Comparison of ENCODE assay signal across 9 cellular contexts in the genomic region with DNA sequence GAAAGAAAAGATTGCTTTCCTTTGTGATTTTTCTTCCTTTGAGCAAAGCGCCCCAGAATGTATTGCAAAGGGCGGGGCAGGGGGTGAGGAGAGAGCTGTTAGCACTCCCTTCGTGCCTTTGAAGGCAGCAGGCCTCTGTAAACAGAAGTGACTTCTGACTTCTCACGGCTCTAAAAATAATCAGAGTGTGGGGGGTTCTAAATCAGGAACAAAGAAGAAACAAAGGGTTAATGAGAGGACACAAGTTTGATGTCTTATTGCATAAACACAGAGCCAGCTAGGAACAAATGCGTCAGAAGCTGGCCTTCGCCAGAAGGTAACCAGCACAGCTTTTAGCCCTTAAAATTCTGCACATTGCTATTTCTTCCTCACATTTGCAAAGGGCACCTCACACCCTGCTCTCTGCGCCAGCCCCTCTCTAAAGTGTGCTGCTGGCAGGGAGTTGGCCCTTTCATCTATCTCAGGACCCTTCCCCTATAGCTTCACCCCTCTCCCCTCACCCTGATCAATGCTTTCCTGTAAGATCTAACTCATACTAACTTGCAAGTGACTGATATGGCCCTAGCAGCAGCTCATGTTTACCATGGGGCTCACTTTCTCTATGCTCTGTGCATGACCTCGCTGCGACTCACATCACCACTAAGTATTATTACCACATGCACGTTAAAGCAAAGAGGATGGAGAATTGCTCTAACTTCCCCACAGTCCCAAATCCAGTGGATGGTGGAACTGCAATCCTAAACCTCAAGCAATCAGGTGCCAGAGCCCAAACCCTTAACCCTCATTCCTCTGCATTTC.
DNase-seq lines count a peak whose midpoint lies in the region; FAIRE-seq and TF ChIP-seq lines count a peak whose summit lies in the region.
"Had no signal": no experiment of that assay in that cellular context is flagged by ENCODE, and none has a peak within 500 bp of the region (broad histone marks: within the 10 kb centered on the region; RNA-seq: fewer than 3 reads in every experiment).

No MANE protein-coding gene starts in this region.

- FAIRE-seq in astrocyte (lab: Jason Lieb, UNC) (peak; percentile 65), GM12891 (lab: Jason Lieb, UNC) (no peak)
- FAIRE-seq: HTR-8/SVneo had no signal

- H3K4me1 Mint-ChIP-seq in astrocyte (ENCODE audit: low read depth, unreplicated experiment) = peaks cover 13% of the 10 kb centered on the region

- no peaks in the 10 kb centered on the region for H4K20me1 ChIP-seq in astrocyte (ENCODE audit: insufficient read depth, low read length)
- H4K20me1 ChIP-seq in osteoblast (ENCODE audit: insufficient read depth, low read length) = no peaks in the 10 kb centered on the region

- DNase-seq in Daoy (ENCODE audit: low read depth) (peak; percentile 57), NOMO-1 treated with DMSO at 0.1 percent for 48 hours (lab: John Stamatoyannopoulos, UW; ENCODE audit: unreplicated experiment) (peak; percentile 73), astrocyte (ENCODE audit: low read depth) (peak; percentile 36), osteoblast (ENCODE audit: insufficient read length, low spot score, missing footprints) (peak; percentile 83), dorsolateral prefrontal cortex (no peak), prostate gland (ENCODE audit: low spot score) (no peak), germinal center (ENCODE audit: low spot score) (no peak), GM12891 (ENCODE audit: insufficient read length, low spot score) (no peak)

- no peaks in the 10 kb centered on the region for H3K9me3 ChIP-seq in astrocyte (ENCODE audit: insufficient read depth, low read depth, low read length)
- no peaks in the 10 kb centered on the region for H3K9me3 ChIP-seq in osteoblast (ENCODE audit: low read depth, low read length)
- no peaks in the 10 kb centered on the region for H3K9me3 ChIP-seq in prostate gland

- TF ChIP-seq CTCF in astrocyte (IDR thresholded peaks at IDR 0.05; ENCODE audit: insufficient read depth, low read depth, low read length) = no peak
- no peak for TF ChIP-seq CTCF in osteoblast (IDR thresholded peaks at IDR 0.05; ENCODE audit: extremely low read depth, low read depth, low read length)
- no peak for TF ChIP-seq CTCF in dorsolateral prefrontal cortex (IDR thresholded peaks at IDR 0.05 in 54 of 56, conservative IDR thresholded peaks at IDR 0.05 in 2 of 56; ENCODE audit: low read depth in 1 of 56, partially characterized antibody in 56 of 56)
- no peak for TF ChIP-seq CTCF in prostate gland (IDR thresholded peaks at IDR 0.05)

- H3K9me3 Mint-ChIP-seq in astrocyte (ENCODE audit: unreplicated experiment) = peaks cover 5% of the 10 kb centered on the region

- H3K36me3 Mint-ChIP-seq in astrocyte (ENCODE audit: low read depth, unreplicated experiment) = no peaks in the 10 kb centered on the region

- H3K27ac Mint-ChIP-seq in astrocyte (ENCODE audit: unreplicated experiment) = peak overlapping the region; percentile 6

- H3K36me3 ChIP-seq in astrocyte (ENCODE audit: insufficient read depth, low read length) (no peaks in the 10 kb centered on the region), osteoblast (ENCODE audit: insufficient read depth, low read length) (no peaks in the 10 kb centered on the region), prostate gland (no peaks in the 10 kb centered on the region)

- H3K79me2 ChIP-seq in astrocyte (ENCODE audit: insufficient read depth, low read length) (no peaks in the 10 kb centered on the region), osteoblast (ENCODE audit: insufficient read depth, low read length) (no peaks in the 10 kb centered on the region)

- H3K27me3 ChIP-seq in astrocyte (ENCODE audit: insufficient read depth, low read length) (no peaks in the 10 kb centered on the region), osteoblast (ENCODE audit: insufficient read depth, low read length) (peaks cover 15% of the 10 kb centered on the region), dorsolateral prefrontal cortex (peaks cover 0 to 66% (median 11%) of the 10 kb centered on the region in 45 donors), prostate gland (replicated peaks; ENCODE audit: insufficient read depth) (no peaks in the 10 kb centered on the region)

- no peak overlapping the region for H3K27ac ChIP-seq in astrocyte (ENCODE audit: low read depth, low read length)
- H3K27ac ChIP-seq in osteoblast (ENCODE audit: low read depth, low read length) = no peak overlapping the region
- H3K27ac ChIP-seq in dorsolateral prefrontal cortex = no peak overlapping the region
- no peak overlapping the region for H3K27ac ChIP-seq in prostate gland

- H3K4me1 ChIP-seq in astrocyte (ENCODE audit: insufficient read depth, low read length) = no peaks in the 10 kb centered on the region
- peaks cover 2% of the 10 kb centered on the region for H3K4me1 ChIP-seq in osteoblast (ENCODE audit: insufficient read depth, low read length)
- no peaks in the 10 kb centered on the region for H3K4me1 ChIP-seq in prostate gland (replicated peaks)

- peaks cover 7% of the 10 kb centered on the region for H3K27me3 Mint-ChIP-seq in astrocyte (ENCODE audit: low read depth, unreplicated experiment)

- no peak overlapping the region for H3K4me3 Mint-ChIP-seq in astrocyte (ENCODE audit: unreplicated experiment)

- intact Hi-C loops in dorsolateral prefrontal cortex (cut with DNase I) (no loop called here), prostate gland (cut with DNase I) (no loop called here)

- no peak overlapping the region for H3K9ac ChIP-seq in astrocyte (ENCODE audit: low read length)

- no peak overlapping the region for H3K4me2 ChIP-seq in astrocyte (ENCODE audit: low read length)
- H3K4me2 ChIP-seq in osteoblast (ENCODE audit: insufficient read depth, low read length) = no peak overlapping the region

- H2AFZ ChIP-seq in astrocyte (ENCODE audit: low read depth, low read length) = no peak overlapping the region
- H2AFZ ChIP-seq in osteoblast (ENCODE audit: low read length) = no peak overlapping the region

- 56% methylated on average over 10 of the region's 10 CpGs for WGBS in prostate gland

- no peak for TF ChIP-seq POLR2A in prostate gland (IDR thresholded peaks at IDR 0.05)
- TF ChIP-seq POLR2A in GM12891 (IDR thresholded peaks at IDR 0.05; ENCODE audit: low read depth, low read length) = no peak

- H3K4me3 ChIP-seq in astrocyte (ENCODE audit: insufficient read depth, low read depth, low read length) = no peak overlapping the region
- no peak overlapping the region for H3K4me3 ChIP-seq in osteoblast (ENCODE audit: insufficient read depth, low read length)
- H3K4me3 ChIP-seq in dorsolateral prefrontal cortex = no peak overlapping the region
- no peak overlapping the region for H3K4me3 ChIP-seq in prostate gland

TF ChIP-seq in GM12891, 5 proteins besides CTCF, POLR2A, EP300 and RAD21:
- TF ChIP-seq SPI1 (IDR thresholded peaks at IDR 0.05; ENCODE audit: low read depth, low read length) = no peak
- no peak for TF ChIP-seq PAX5 (IDR thresholded peaks at IDR 0.05; ENCODE audit: insufficient read depth, low read length, severe bottlenecking)

Comparison
In these comparisons a context has a peak if more than half of its experiments do, and no peak if none do; other contexts are left out.
1. DNase-seq: peak in Daoy (single experiment), NOMO-1 treated with DMSO at 0.1 percent for 48 hours (single experiment), astrocyte (single experiment) and osteoblast (single experiment); none in dorsolateral prefrontal cortex (0 of 10), prostate gland (single experiment), germinal center (single experiment) and GM12891 (single experiment).